8 cellular contexts compared by ENCODE assay signal in genomic region chr4:997375-998071, GRCh38. TPM values are rescaled to one million over a fixed set of nuclear protein-coding genes. Genes with fewer than 3 reads are reported as not detected.
A peak's percentile ranks its signal among the peaks of the same experiment; 100 is the strongest.
DNase-seq lines count a peak whose midpoint lies in the region; ATAC-seq, FAIRE-seq and TF ChIP-seq lines count a peak whose summit lies in the region.

No MANE protein-coding gene starts in this region.

- CTCF ChIA-PET in K562 (lab: Yijun Ruan, JAX; ENCODE audit: low intra/inter-chr PET ratio), result no interaction called here

- no peak for TF ChIP-seq RAD21 in K562 (CRISPR knock-in tag; conservative IDR thresholded peaks at IDR 0.05 in 1 of 2, IDR thresholded peaks at IDR 0.05 in 1 of 2)

- H3K4me3 ChIP-seq in K562, result peak overlapping the region; percentile 47

- no peak for TF ChIP-seq CTCF in K562 (IDR thresholded peaks at IDR 0.05 in 2 of 3, conservative IDR thresholded peaks at IDR 0.05 in 1 of 3; ENCODE audit: insufficient read depth in 2 of 3, low read depth in 1 of 3, low read length in 3 of 3)

- no peaks in the 10 kb centered on the region for H3K36me3 ChIP-seq in K562 (ENCODE audit: control insufficient read depth, insufficient read depth, low read length)

- in situ Hi-C loops in K562 (cut with MboI), result no loop called here

- POLR2A ChIA-PET in K562 (lab: Yijun Ruan, JAX), result no interaction called here

- no peak for FAIRE-seq in K562 (lab: Jason Lieb, UNC)

- peak overlapping the region in 1 of 2 donors; percentile 19 for H3K4me3 Mint-ChIP-seq in stimulated activated naive B cell treated with anti-CD40 and anti-IgM and Interleukin-4, amounts not matched to agents 10 μg/mL and 1 μg/mL and 100 μg/mL, for 72 hours

- no peaks in the 10 kb centered on the region for H3K9me3 ChIP-seq in K562 (replicated peaks; ENCODE audit: control insufficient read depth, insufficient read depth, low read depth, low read length)

- peaks cover 13 to 53% of the 10 kb centered on the region in 2 donors for H3K4me1 Mint-ChIP-seq in stimulated activated naive B cell treated with anti-CD40 and anti-IgM and Interleukin-4, amounts not matched to agents 10 μg/mL and 1 μg/mL and 100 μg/mL, for 72 hours

- peaks cover 0 to 3% of the 10 kb centered on the region in 2 donors for H3K36me3 Mint-ChIP-seq in stimulated activated naive B cell treated with anti-CD40 and anti-IgM and Interleukin-4, amounts not matched to agents 10 μg/mL and 1 μg/mL and 100 μg/mL, for 72 hours

- H3K9me1 ChIP-seq in K562 (ENCODE audit: control insufficient read depth, insufficient read depth, low read length), result no peaks in the 10 kb centered on the region

- peak overlapping the region; percentile 81 for H3K27ac ChIP-seq in K562 (ENCODE audit: extremely low read depth, low read depth, low read length)

- H3K9ac ChIP-seq in K562 (ENCODE audit: insufficient read depth in 1 of 2, low read depth in 2 of 2, low read length in 2 of 2), result peak overlapping the region; percentile 78 to 94; a peak in 3 of 4 replicates

- peaks cover 0 to 1% of the 10 kb centered on the region in 2 donors for H3K9me3 Mint-ChIP-seq in stimulated activated naive B cell treated with anti-CD40 and anti-IgM and Interleukin-4, amounts not matched to agents 10 μg/mL and 1 μg/mL and 100 μg/mL, for 72 hours

- H4K20me1 ChIP-seq in K562 (replicated peaks; ENCODE audit: control insufficient read depth, insufficient read depth, low read length), result no peaks in the 10 kb centered on the region

- intact Hi-C loops in K562 (cut with micrococcal nuclease), result loop anchor here (10.0 kb wide), 1 partner anchor 47 kb away; no protein-coding TSS in a partner anchor

- H2AFZ ChIP-seq in K562 (ENCODE audit: low read depth, low read length), result peak overlapping the region; percentile 77

- no peak; the same call in 1 of the 2 replicates for TF ChIP-seq POLR2A in K562 (conservative IDR thresholded peaks at IDR 0.05)

- DNase-seq in NCI-H2196 (lab: John Stamatoyannopoulos, UW; ENCODE audit: unreplicated experiment), result peak; percentile 3
- no peak for DNase-seq in NCI-H2196 treated with DMSO at 0.1 percent for 48 hours (lab: John Stamatoyannopoulos, UW; ENCODE audit: unreplicated experiment)
- DNase-seq in K562 (ENCODE audit: extremely low read depth in 1 of 4, low spot score in 3 of 4), result peak; percentile 76 to 90 (median 87)
- DNase-seq in iPS-NIHi11 (ENCODE audit: low spot score), result peak; percentile 75
- no peak for DNase-seq in stimulated activated naive B cell treated with anti-CD40 and anti-IgM and Interleukin-4, amounts not matched to agents 10 μg/mL and 1 μg/mL and 100 μg/mL, for 72 hours
- no peak for DNase-seq in AML-193 (lab: John Stamatoyannopoulos, UW)
- no peak for DNase-seq in NK-92 treated with Interleukin-12 subunit alpha and Interleukin-12 subunit beta, amount 100 ng/mL, for 24 hours (lab: John Stamatoyannopoulos, UW)

- peaks cover 37 to 76% of the 10 kb centered on the region in 2 experiments for H3K4me1 ChIP-seq in K562 (replicated peaks in 1 of 2; ENCODE audit: control insufficient read depth in 2 of 2, insufficient read depth in 2 of 2, low read length in 2 of 2)

- H3K27me3 Mint-ChIP-seq in stimulated activated naive B cell treated with anti-CD40 and anti-IgM and Interleukin-4, amounts not matched to agents 10 μg/mL and 1 μg/mL and 100 μg/mL, for 72 hours, result peaks cover 40 to 51% of the 10 kb centered on the region in 2 donors

- H3K79me2 ChIP-seq in K562 (ENCODE audit: control insufficient read depth, insufficient read depth, low read length), result peaks cover 23% of the 10 kb centered on the region; the same call in 2 of the 3 replicates

- no peak overlapping the region for H3K27ac Mint-ChIP-seq in stimulated activated naive B cell treated with anti-CD40 and anti-IgM and Interleukin-4, amounts not matched to agents 10 μg/mL and 1 μg/mL and 100 μg/mL, for 72 hours

- WGBS in K562 (ENCODE audit: insufficient coverage, low coverage, missing lambda C conversion rate), result 5% methylated on average over 35 of the region's 68 CpGs

- TF ChIP-seq EP300 in K562 (IDR thresholded peaks at IDR 0.05; ENCODE audit: low read length), result no peak

- no TSS peak for BruUV-seq in K562 (replicated peaks; lab: Mats Ljungman, UMichigan)

- H3K4me2 ChIP-seq in K562 (ENCODE audit: insufficient read depth, low read length), result peak overlapping the region; percentile 58

- no peaks in the 10 kb centered on the region for H3K27me3 ChIP-seq in K562 (ENCODE audit: control insufficient read depth in 2 of 2, insufficient read depth in 2 of 2, low read length in 2 of 2)

- ATAC-seq in K562 (peak; percentile 58), GM19397 (IDR thresholded peaks at IDR 0.05; ENCODE audit: unreplicated experiment) (no peak)
- peak; percentile 38 to 48 for ATAC-seq in stimulated activated naive B cell treated with anti-CD40 and anti-IgM and Interleukin-4, amounts not matched to agents 10 μg/mL and 1 μg/mL and 100 μg/mL, for 72 hours (replicated peaks)

RNA-seq across cellular contexts. Expression of gene SLC26A1, which starts 4.3 kb away (rescaled TPM):
- total RNA-seq in K562 (2011; cell fraction: chromatin; rRNA removed; ENCODE audit: low replicate concordance), result 5.5 and 11.7 TPM in 2 replicates
- 8.4 and 9.3 TPM in 2 replicates for total RNA-seq in K562 (2011; cell fraction: nucleolus; rRNA removed)
- 4.1 and 4.2 TPM in 2 replicates for total RNA-seq in K562 (2011; cell fraction: nucleoplasm; rRNA removed)
- 1.6 TPM in 2 replicates for total RNA-seq in K562 (2014; rRNA removed)
- 0.40 and 0.96 TPM in 2 replicates for total RNA-seq in K562 (2014; rRNA removed; fragmentation: Illumina TruSeq; extraction: Trizol)
- 1.8 and 2.2 TPM in 2 replicates for total RNA-seq in K562 (2015; rRNA removed; fragmentation: Illumina TruSeq; extraction: Trizol)
- 3.1 and 4.2 TPM in 2 replicates for total RNA-seq in K562 (2021)
- polyA plus RNA-seq in K562 (2011; rRNA removed), result 0.95 and 2.0 TPM in 2 replicates
- polyA plus RNA-seq in K562 (2011; cell fraction: cytosol; rRNA removed), result 1.0 and 2.7 TPM in 2 replicates
- 9.1 and 12.1 TPM in 2 replicates for polyA plus RNA-seq in K562 (2011; cell fraction: nucleus; rRNA removed)
- polyA plus RNA-seq in K562 (2012), result 4.4 and 8.2 TPM in 2 replicates
- polyA plus RNA-seq in K562 (2014; fragmentation: Illumina TruSeq; extraction: Trizol), result 0.56 and 0.69 TPM in 2 replicates
- polyA plus RNA-seq in K562 (2014; fragmentation: Nextera tagmentation; extraction: Ambion mirVana), result under 1 TPM; 0.11 to 0.24 TPM
- 1.4 and 2.1 TPM in 2 replicates for polyA plus RNA-seq in K562 (2014; rRNA removed)
- polyA minus RNA-seq in K562 (2011; rRNA and poly(A)+ RNA removed), result 0.51 and 0.74 TPM in 2 replicates
- polyA minus RNA-seq in K562 (2011; cell fraction: cytosol; rRNA and poly(A)+ RNA removed), result 1.7 TPM in 2 replicates
- 3.9 and 6.3 TPM in 2 replicates for polyA minus RNA-seq in K562 (2011; cell fraction: nucleus; rRNA and poly(A)+ RNA removed)

RNA-seq across cellular contexts. Expression of gene IDUA, which starts 10.7 kb away (rescaled TPM):
- total RNA-seq in K562 (2011; cell fraction: chromatin; rRNA removed; ENCODE audit: low replicate concordance), result 7.8 and 35.6 TPM in 2 replicates
- 35.8 and 36.4 TPM in 2 replicates for total RNA-seq in K562 (2011; cell fraction: nucleolus; rRNA removed)
- total RNA-seq in K562 (2011; cell fraction: nucleoplasm; rRNA removed), result 12.5 and 18.8 TPM in 2 replicates
- total RNA-seq in K562 (2014; rRNA removed), result 9.9 and 10.1 TPM in 2 replicates
- total RNA-seq in K562 (2014; rRNA removed; fragmentation: Illumina TruSeq; extraction: Trizol), result 0.26 and 0.69 TPM in 2 replicates
- total RNA-seq in K562 (2015; rRNA removed; fragmentation: Illumina TruSeq; extraction: Trizol), result 3.1 and 4.8 TPM in 2 replicates
- 13.6 and 16.1 TPM in 2 replicates for total RNA-seq in K562 (2021)
- polyA plus RNA-seq in K562 (2011; rRNA removed), result 1.2 and 2.2 TPM in 2 replicates
- 0.90 and 2.8 TPM in 2 replicates for polyA plus RNA-seq in K562 (2011; cell fraction: cytosol; rRNA removed)
- 34.5 and 72.8 TPM in 2 replicates for polyA plus RNA-seq in K562 (2011; cell fraction: nucleus; rRNA removed)
- 9.8 and 26.2 TPM in 2 replicates for polyA plus RNA-seq in K562 (2012)
- 0.30 and 1.2 TPM in 2 replicates for polyA plus RNA-seq in K562 (2014; fragmentation: Illumina TruSeq; extraction: Trizol)
- polyA plus RNA-seq in K562 (2014; fragmentation: Nextera tagmentation; extraction: Ambion mirVana), result under 1 TPM; 0.04 to 0.13 TPM
- 11.2 and 14.1 TPM in 2 replicates for polyA plus RNA-seq in K562 (2014; rRNA removed)
- polyA minus RNA-seq in K562 (2011; rRNA and poly(A)+ RNA removed), result 0.36 and 0.70 TPM in 2 replicates
- polyA minus RNA-seq in K562 (2011; cell fraction: cytosol; rRNA and poly(A)+ RNA removed), result 7.3 and 13.7 TPM in 2 replicates
- polyA minus RNA-seq in K562 (2011; cell fraction: nucleus; rRNA and poly(A)+ RNA removed), result 10.0 and 12.1 TPM in 2 replicates

RNA-seq across cellular contexts. Expression of gene FGFRL1, which starts 13.9 kb away (rescaled TPM):
- total RNA-seq in K562 (2011; cell fraction: chromatin; rRNA removed; ENCODE audit: low replicate concordance), result 24.3 and 107 TPM in 2 replicates
- 71.6 and 76.2 TPM in 2 replicates for total RNA-seq in K562 (2011; cell fraction: nucleolus; rRNA removed)
- 78.9 and 124 TPM in 2 replicates for total RNA-seq in K562 (2011; cell fraction: nucleoplasm; rRNA removed)
- total RNA-seq in K562 (2014; rRNA removed) (21.6 and 30.7 TPM in 2 replicates), K562 (2014; rRNA removed; fragmentation: Illumina TruSeq; extraction: Trizol) (5.3 and 7.1 TPM in 2 replicates), K562 (2015; rRNA removed; fragmentation: Illumina TruSeq; extraction: Trizol) (10.4 and 11.4 TPM in 2 replicates), K562 (2021) (45.6 and 49.9 TPM in 2 replicates)
- polyA plus RNA-seq in K562 (2011; rRNA removed) (14.6 and 18.3 TPM in 2 replicates), K562 (2014; fragmentation: Illumina TruSeq; extraction: Trizol) (17.1 and 25.2 TPM in 2 replicates), K562 (2014; fragmentation: Nextera tagmentation; extraction: Ambion mirVana) (under 1 TPM; 0.34 to 0.53 TPM), K562 (2014; rRNA removed) (15.1 and 15.6 TPM in 2 replicates)
- 39.0 and 72.2 TPM in 2 replicates for polyA plus RNA-seq in K562 (2011; cell fraction: cytosol; rRNA removed)
- 55.9 and 72.5 TPM in 2 replicates for polyA plus RNA-seq in K562 (2011; cell fraction: nucleus; rRNA removed)
- polyA plus RNA-seq in K562 (2012), result 28.5 and 35.1 TPM in 2 replicates
- 73.8 and 144 TPM in 2 replicates for polyA minus RNA-seq in K562 (2011; rRNA and poly(A)+ RNA removed)
- 42.8 and 52.2 TPM in 2 replicates for polyA minus RNA-seq in K562 (2011; cell fraction: cytosol; rRNA and poly(A)+ RNA removed)
- polyA minus RNA-seq in K562 (2011; cell fraction: nucleus; rRNA and poly(A)+ RNA removed), result 20.8 and 21.0 TPM in 2 replicates

RNA-seq across cellular contexts. Expression of gene DGKQ, which starts 24.2 kb away (rescaled TPM):
- 27.1 and 96.1 TPM in 2 replicates for total RNA-seq in K562 (2011; cell fraction: chromatin; rRNA removed; ENCODE audit: low replicate concordance)
- 70.2 and 86.6 TPM in 2 replicates for total RNA-seq in K562 (2011; cell fraction: nucleolus; rRNA removed)
- total RNA-seq in K562 (2011; cell fraction: nucleoplasm; rRNA removed), result 28.7 and 35.0 TPM in 2 replicates
- total RNA-seq in K562 (2014; rRNA removed) (17.0 and 19.1 TPM in 2 replicates), K562 (2014; rRNA removed; fragmentation: Illumina TruSeq; extraction: Trizol) (1.2 and 1.7 TPM in 2 replicates), K562 (2015; rRNA removed; fragmentation: Illumina TruSeq; extraction: Trizol) (6.1 and 6.3 TPM in 2 replicates), K562 (2021) (18.4 and 22.0 TPM in 2 replicates)
- polyA plus RNA-seq in K562 (2011; rRNA removed) (5.6 and 6.8 TPM in 2 replicates), K562 (2014; fragmentation: Illumina TruSeq; extraction: Trizol) (2.6 and 7.3 TPM in 2 replicates), K562 (2014; fragmentation: Nextera tagmentation; extraction: Ambion mirVana) (under 1 TPM; 0.17 to 0.27 TPM), K562 (2014; rRNA removed) (15.3 and 15.7 TPM in 2 replicates)
- polyA plus RNA-seq in K562 (2011; cell fraction: cytosol; rRNA removed), result 5.6 and 16.4 TPM in 2 replicates
- 86.6 and 144 TPM in 2 replicates for polyA plus RNA-seq in K562 (2011; cell fraction: nucleus; rRNA removed)
- polyA plus RNA-seq in K562 (2012), result 13.1 and 23.6 TPM in 2 replicates
- polyA minus RNA-seq in K562 (2011; rRNA and poly(A)+ RNA removed), result 1.9 and 2.5 TPM in 2 replicates
- polyA minus RNA-seq in K562 (2011; cell fraction: cytosol; rRNA and poly(A)+ RNA removed), result 5.5 and 7.7 TPM in 2 replicates
- polyA minus RNA-seq in K562 (2011; cell fraction: nucleus; rRNA and poly(A)+ RNA removed), result 17.1 and 17.2 TPM in 2 replicates

Comparison
In these comparisons a context has a peak if more than half of its experiments do, and no peak if none do; other contexts are left out.
1. DNase-seq: peak in NCI-H2196 (single experiment), K562 (4 of 4) and iPS-NIHi11 (single experiment); none in NCI-H2196 treated with DMSO at 0.1 percent for 48 hours (single experiment), stimulated activated naive B cell treated with anti-CD40 and anti-IgM and Interleukin-4, amounts not matched to agents 10 μg/mL and 1 μg/mL and 100 μg/mL, for 72 hours (single experiment), AML-193 (0 of 2) and NK-92 treated with Interleukin-12 subunit alpha and Interleukin-12 subunit beta, amount 100 ng/mL, for 24 hours (single experiment).